Comparison of ENCODE assay signal across 29 cellular contexts in genomic region chr22:24055283-24055682, GRCh38. TPM values are rescaled to one million over a fixed set of nuclear protein-coding genes. Genes with fewer than 3 reads are reported as not detected.
DNase-seq lines count a peak whose midpoint lies in the region; ATAC-seq and TF ChIP-seq lines count a peak whose summit lies in the region.
"Had no signal": no experiment of that assay in that cellular context is flagged by ENCODE, and none has a peak within 500 bp of the region (broad histone marks: within the 10 kb centered on the region; RNA-seq: fewer than 3 reads in every experiment).

No MANE protein-coding gene starts in this region.

- H3K27ac Mint-ChIP-seq in effector memory CD8-positive, alpha-beta T cell = peak overlapping the region; percentile 1 to 29

- peaks cover 6 to 9% of the 10 kb centered on the region in 2 donors for H3K4me1 Mint-ChIP-seq in effector memory CD8-positive, alpha-beta T cell (ENCODE audit: low read depth in 2 of 2)

- no peak overlapping the region for H3K27ac ChIP-seq in heart right ventricle
- no peak overlapping the region for H3K27ac ChIP-seq in right atrium auricular region
- H3K27ac ChIP-seq: BLaER1 had no signal

- H3K27me3 ChIP-seq in heart right ventricle (no peaks in the 10 kb centered on the region), right atrium auricular region (no peaks in the 10 kb centered on the region)
- H3K27me3 ChIP-seq: BE2C, BLaER1 had no signal

- peaks cover 46% of the 10 kb centered on the region for H3K36me3 Mint-ChIP-seq in effector memory CD8-positive, alpha-beta T cell (ENCODE audit: insufficient read depth)

- WGBS in heart right ventricle, 2 donors = 72 to 75% methylated on average over 4 of the region's 4 CpGs

- peak; percentile 58 for ATAC-seq in Right ventricle myocardium superior (ENCODE audit: poor library complexity)
- no peak for ATAC-seq in heart right ventricle
- ATAC-seq in left ventricle myocardium superior = peak; percentile 51
- ATAC-seq in effector memory CD8-positive, alpha-beta T cell (replicated peaks) = no peak
- ATAC-seq: GM12878 had no signal

- H3K4me3 Mint-ChIP-seq in effector memory CD8-positive, alpha-beta T cell = no peak overlapping the region
- H3K4me3 Mint-ChIP-seq: CD14-positive monocyte; CD4-positive, alpha-beta memory T cell; CD4-positive, CD25-positive, alpha-beta regulatory T cell; CD8-positive, alpha-beta memory T cell had no signal

- DNase-seq in NCI-H1092 treated with DMSO at 0.1 percent for 48 hours (lab: John Stamatoyannopoulos, UW) = peak; percentile 8
- DNase-seq in NCI-H1092 (lab: John Stamatoyannopoulos, UW) = no peak
- no peak for DNase-seq in Right ventricle myocardium superior
- no peak for DNase-seq in heart right ventricle
- DNase-seq in left ventricle myocardium superior = no peak
- no peak for DNase-seq in right atrium auricular region (ENCODE audit: low spot score)
- no peak for DNase-seq in effector memory CD8-positive, alpha-beta T cell
- DNase-seq in effector CD8-positive, alpha-beta T cell (lab: John Stamatoyannopoulos, UW) = no peak
- DNase-seq: 8988T; ACHN; BE2C; C1 segment of cervical spinal cord; CD4-positive, alpha-beta memory T cell; CD4-positive, CD25-positive, alpha-beta regulatory T cell; CD8-positive, alpha-beta memory T cell; COR-L47; DMS 273 treated with DMSO at 0.1 percent for 48 hours; DMS153; DMS53; DND-41; EL; GDM1 had no signal

- H3K9me3 Mint-ChIP-seq in effector memory CD8-positive, alpha-beta T cell = no peaks in the 10 kb centered on the region
- H3K9me3 Mint-ChIP-seq: CD4-positive, CD25-positive, alpha-beta regulatory T cell; CD8-positive, alpha-beta memory T cell had no signal

- no peak for TF ChIP-seq CTCF in heart right ventricle (IDR thresholded peaks at IDR 0.05)
- no peak for TF ChIP-seq CTCF in right atrium auricular region (IDR thresholded peaks at IDR 0.05)

- no peaks in the 10 kb centered on the region for H3K27me3 Mint-ChIP-seq in effector memory CD8-positive, alpha-beta T cell
- H3K27me3 Mint-ChIP-seq: CD4-positive, alpha-beta memory T cell; CD4-positive, CD25-positive, alpha-beta regulatory T cell; CD8-positive, alpha-beta memory T cell had no signal

- H3K4me3 ChIP-seq in heart right ventricle (no peak overlapping the region), right atrium auricular region (no peak overlapping the region)
- H3K4me3 ChIP-seq: BLaER1, GM12878 had no signal

- H3K4me1 ChIP-seq in heart right ventricle (peaks cover 5 to 22% (median 9%) of the 10 kb centered on the region in 9 donors), right atrium auricular region (peaks cover 0 to 25% of the 10 kb centered on the region in 2 donors)
- H3K4me1 ChIP-seq: BE2C had no signal

- no peaks in the 10 kb centered on the region for H3K9me3 ChIP-seq in heart right ventricle
- H3K9me3 ChIP-seq in right atrium auricular region = no peaks in the 10 kb centered on the region
- H3K9me3 ChIP-seq: BE2C, BLaER1 had no signal

- intact Hi-C loops in Right ventricle myocardium superior (cut with DNase I) = no loop called here
- intact Hi-C loops in heart right ventricle (cut with DNase I) = no loop called here
- intact Hi-C loops in left ventricle myocardium superior (cut with micrococcal nuclease) = no loop called here

- H3K36me3 ChIP-seq in heart right ventricle (peaks cover 0 to 99% (median 38%) of the 10 kb centered on the region in 9 donors), right atrium auricular region (peaks cover 72% of the 10 kb centered on the region)

RNA-seq across cellular contexts. Expression of gene CABIN1, which starts 44.2 kb away (rescaled TPM):
- total RNA-seq in Right ventricle myocardium superior = 37.4 TPM
- total RNA-seq in heart right ventricle = 10 to 100 TPM; 26.8 to 49.6 (median 34.1) TPM
- 10 to 100 TPM; 17.5 to 48.9 TPM for polyA plus RNA-seq in heart right ventricle
- 40.2 TPM for total RNA-seq in left ventricle myocardium superior
- total RNA-seq in right atrium auricular region = 10 to 100 TPM; 27.6 to 27.9 TPM
- total RNA-seq: G401 had no signal

RNA-seq across cellular contexts. Expression of gene GSTT4, which starts 50.0 kb away (rescaled TPM):
- not detected for total RNA-seq in Right ventricle myocardium superior
- total RNA-seq in heart right ventricle = not detected
- polyA plus RNA-seq in heart right ventricle = not detected
- total RNA-seq in left ventricle myocardium superior = not detected
- not detected for total RNA-seq in right atrium auricular region
- total RNA-seq: A673; CD4-positive, alpha-beta memory T cell; CD4-positive, CD25-positive, alpha-beta regulatory T cell; CD8-positive, alpha-beta memory T cell; Daoy; G401; GM12878 had no signal
- polyA plus RNA-seq: AG04450; CD14-positive monocyte; CD4-positive, alpha-beta memory T cell; CD4-positive, CD25-positive, alpha-beta regulatory T cell; CD8-positive, alpha-beta memory T cell; GM12878 had no signal

Comparison
In these comparisons a context has a peak if more than half of its experiments do, and no peak if none do; other contexts are left out.
1. ATAC-seq: peak in Right ventricle myocardium superior (single experiment) and left ventricle myocardium superior (single experiment); none in heart right ventricle (0 of 8) and effector memory CD8-positive, alpha-beta T cell (single experiment).